ENCODE assay signal across 10 cellular contexts in genomic region chr10:59880976-59881510, GRCh38. TPM values are rescaled to one million over a fixed set of nuclear protein-coding genes. Genes with fewer than 3 reads are reported as not detected.
A peak's percentile ranks its signal among the peaks of the same experiment; 100 is the strongest.
DNase-seq lines count a peak whose midpoint lies in the region; ATAC-seq and TF ChIP-seq lines count a peak whose summit lies in the region.
"Had no signal": no experiment of that assay in that cellular context is flagged by ENCODE, and none has a peak within 500 bp of the region (broad histone marks: within the 10 kb centered on the region; RNA-seq: fewer than 3 reads in every experiment).

No MANE protein-coding gene starts in this region.

- H3K4me3 ChIP-seq in sigmoid colon, result no peak overlapping the region

- peak overlapping the region; percentile 89 for H3K27ac Mint-ChIP-seq in activated CD8-positive, alpha-beta T cell treated with anti-CD3 and anti-CD28 coated beads for 36 hours
- H3K27ac Mint-ChIP-seq: brain had no signal

- 64 to 66% methylated on average over 6 of the region's 6 CpGs for WGBS in sigmoid colon, 2 donors

- H3K4me3 Mint-ChIP-seq in activated CD8-positive, alpha-beta T cell treated with anti-CD3 and anti-CD28 coated beads for 36 hours, result peak overlapping the region; percentile 43
- H3K4me3 Mint-ChIP-seq: brain had no signal

- H3K27me3 ChIP-seq in sigmoid colon, result no peaks in the 10 kb centered on the region

- no peaks in the 10 kb centered on the region for H3K27me3 Mint-ChIP-seq in activated CD8-positive, alpha-beta T cell treated with anti-CD3 and anti-CD28 coated beads for 36 hours
- H3K27me3 Mint-ChIP-seq: brain had no signal

- TF ChIP-seq POLR2A in sigmoid colon (IDR thresholded peaks at IDR 0.05), result no peak

- H3K27ac ChIP-seq in sigmoid colon, result no peak overlapping the region
- H3K27ac ChIP-seq: HL-60 had no signal

- POLR2A ChIA-PET in activated CD8-positive, alpha-beta T cell treated with anti-CD3 and anti-CD28 coated beads for 36 hours (lab: Charles Lee), result interaction anchor here (0.8 to 1.4 kb wide), 3 partner anchors 11 to 24 kb away, joined by 3 to 7 read pairs (median 5); no protein-coding TSS in a partner anchor

- intact Hi-C loops in activated CD8-positive, alpha-beta T cell treated with anti-CD3 and anti-CD28 coated beads for 36 hours (cut with micrococcal nuclease), result loop anchor here (1.0 kb wide), 1 partner anchor 26 kb away; no protein-coding TSS in a partner anchor
- intact Hi-C loops in sigmoid colon (cut with DNase I), result loop anchor here (2.0 kb wide), 1 partner anchor 14 kb away; no protein-coding TSS in a partner anchor

- H3K36me3 Mint-ChIP-seq in activated CD8-positive, alpha-beta T cell treated with anti-CD3 and anti-CD28 coated beads for 36 hours (ENCODE audit: low read depth), result peaks cover 16% of the 10 kb centered on the region

- peaks cover 3% of the 10 kb centered on the region for H3K9me3 Mint-ChIP-seq in activated CD8-positive, alpha-beta T cell treated with anti-CD3 and anti-CD28 coated beads for 36 hours
- H3K9me3 Mint-ChIP-seq: brain had no signal

- ATAC-seq in GM18868 (IDR thresholded peaks at IDR 0.05; ENCODE audit: unreplicated experiment) (peak; percentile 79), HG02943 (IDR thresholded peaks at IDR 0.05; ENCODE audit: low read depth, unreplicated experiment) (peak; percentile 55)
- peak; percentile 86 for ATAC-seq in activated CD8-positive, alpha-beta T cell treated with anti-CD3 and anti-CD28 coated beads for 36 hours

- H3K9me3 ChIP-seq in sigmoid colon, result no peaks in the 10 kb centered on the region

- H3K4me1 ChIP-seq in sigmoid colon, result peaks cover 0 to 77% (median 62%) of the 10 kb centered on the region in 4 donors

- CTCF ChIA-PET in activated CD8-positive, alpha-beta T cell treated with anti-CD3 and anti-CD28 coated beads for 36 hours (lab: Charles Lee), result interaction anchor here (0.7 to 1.2 kb wide), 2 partner anchors 23 to 25 kb away, joined by 3 to 6 read pairs; partner anchors contain the start of gene CCDC6

- TF ChIP-seq EP300 in sigmoid colon (IDR thresholded peaks at IDR 0.05), result no peak

- no peaks in the 10 kb centered on the region for H3K36me3 ChIP-seq in sigmoid colon

- peaks cover 84% of the 10 kb centered on the region for H3K4me1 Mint-ChIP-seq in activated CD8-positive, alpha-beta T cell treated with anti-CD3 and anti-CD28 coated beads for 36 hours (ENCODE audit: low read depth)

- DNase-seq in activated CD8-positive, alpha-beta T cell treated with anti-CD3 and anti-CD28 coated beads for 36 hours, result peak; percentile 93
- peak; percentile 71 to 77 for DNase-seq in stimulated activated CD4-positive, alpha-beta T cell treated with anti-CD3 and anti-CD28 coated beads, Interleukin-15, amount 100 ng/mL, for 48 hours (ENCODE audit: low read depth in 2 of 2)
- no peak for DNase-seq in NCI-H510A treated with DMSO at 0.1 percent for 48 hours (lab: John Stamatoyannopoulos, UW)
- DNase-seq in globus pallidus (ENCODE audit: low spot score), result no peak
- no peak for DNase-seq in sigmoid colon
- DNase-seq in superior temporal gyrus (ENCODE audit: extremely low spot score), result no peak

- TF ChIP-seq CTCF in activated CD8-positive, alpha-beta T cell treated with anti-CD3 and anti-CD28 coated beads for 36 hours (IDR thresholded peaks at IDR 0.05), result no peak
- no peak for TF ChIP-seq CTCF in sigmoid colon (IDR thresholded peaks at IDR 0.05)

RNA-seq across cellular contexts. Expression of gene CCDC6, which starts 25.3 kb away (rescaled TPM):
- total RNA-seq in activated CD8-positive, alpha-beta T cell treated with anti-CD3 and anti-CD28 coated beads for 36 hours, result 10 to 100 TPM; 34.8 to 35.8 TPM
- total RNA-seq in sigmoid colon, result 10 to 100 TPM; 59.2 to 97.5 (median 62.2) TPM
- 10 to 100 TPM; 12.6 to 23.5 (median 19.4) TPM for polyA plus RNA-seq in sigmoid colon

Comparison
In these comparisons a context has a peak if more than half of its experiments do, and no peak if none do; other contexts are left out.
1. DNase-seq: peak in activated CD8-positive, alpha-beta T cell treated with anti-CD3 and anti-CD28 coated beads for 36 hours (single experiment) and stimulated activated CD4-positive, alpha-beta T cell treated with anti-CD3 and anti-CD28 coated beads, Interleukin-15, amount 100 ng/mL, for 48 hours (2 of 2); none in NCI-H510A treated with DMSO at 0.1 percent for 48 hours (single experiment), globus pallidus (single experiment), sigmoid colon (single experiment) and superior temporal gyrus (single experiment).
2. Peak in every context shown above with its lines, with median percentiles within 50 percentile points of each other: ATAC-seq.